Comparison of ENCODE assay signal across 11 cellular contexts in the genomic region with DNA sequence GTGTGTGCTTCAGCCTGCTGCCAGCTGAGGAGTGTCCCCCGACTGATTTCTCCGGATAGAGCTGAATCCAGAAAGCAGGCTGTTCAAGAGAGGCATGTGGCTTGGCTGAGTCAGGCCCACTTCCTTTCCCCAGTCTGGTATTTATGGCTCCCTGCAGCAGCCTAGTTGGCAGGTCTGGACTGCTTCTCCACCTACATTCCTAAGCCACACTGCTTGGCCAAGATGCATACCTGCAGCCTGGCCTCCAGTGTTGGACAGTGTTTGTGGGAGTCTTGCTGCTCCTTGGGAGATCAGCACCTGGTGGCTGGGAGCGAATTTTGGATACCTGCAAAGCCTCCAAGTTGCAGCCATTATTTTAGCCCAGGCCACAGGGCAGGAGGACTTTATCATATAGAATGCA.
A peak's percentile ranks its signal among the peaks of the same experiment; 100 is the strongest.
DNase-seq lines count a peak whose midpoint lies in the region; ATAC-seq and TF ChIP-seq lines count a peak whose summit lies in the region.
"Had no signal": no experiment of that assay in that cellular context is flagged by ENCODE, and none has a peak within 500 bp of the region (broad histone marks: within the 10 kb centered on the region; RNA-seq: fewer than 3 reads in every experiment).

No MANE protein-coding gene starts in this region.

- CTCF ChIA-PET in PC-3 (lab: Charles Lee): no interaction called here

- TF ChIP-seq CTCF in PC-3 (conservative IDR thresholded peaks at IDR 0.05; ENCODE audit: low read depth, low read length) (no peak), fibroblast of mammary gland (conservative IDR thresholded peaks at IDR 0.05; ENCODE audit: control insufficient read depth, insufficient read depth, low read depth, low read length) (no peak), GM13976 (IDR thresholded peaks at IDR 0.05; ENCODE audit: borderline replicate concordance, control extremely low read depth, extremely low read depth, insufficient read depth, missing control alignments) (no peak)

- no peak overlapping the region for H3K4me3 Mint-ChIP-seq in stimulated activated naive B cell treated with anti-CD40 and anti-IgM and Interleukin-4, amounts not matched to agents 10 μg/mL and 1 μg/mL and 100 μg/mL, for 72 hours
- H3K4me3 Mint-ChIP-seq in naive thymus-derived CD8-positive, alpha-beta T cell: no peak overlapping the region

- no peak overlapping the region for H4K91ac ChIP-seq in trophoblast cell (ENCODE audit: low read depth, low read length)

- H3K14ac ChIP-seq in trophoblast cell (ENCODE audit: low read length): no peak overlapping the region

- no peaks in the 10 kb centered on the region for H3K36me3 ChIP-seq in PC-3 (ENCODE audit: low read depth, low read length)
- H3K36me3 ChIP-seq in trophoblast cell (ENCODE audit: control insufficient read depth in 1 of 2, insufficient read depth in 2 of 2, low read length in 2 of 2): no peaks in the 10 kb centered on the region

- H3K4me2 ChIP-seq in PC-3 (ENCODE audit: low read length): no peak overlapping the region
- H3K4me2 ChIP-seq in trophoblast cell (ENCODE audit: low read length): no peak overlapping the region

- H3K9ac ChIP-seq in PC-3 (ENCODE audit: low read length): no peak overlapping the region
- H3K9ac ChIP-seq in trophoblast cell (ENCODE audit: low read length): no peak overlapping the region

- BruUV-seq in PC-3 (replicated peaks; lab: Mats Ljungman, UMichigan): no TSS peak

- peaks cover 14 to 28% of the 10 kb centered on the region in 2 donors for H3K27me3 Mint-ChIP-seq in stimulated activated naive B cell treated with anti-CD40 and anti-IgM and Interleukin-4, amounts not matched to agents 10 μg/mL and 1 μg/mL and 100 μg/mL, for 72 hours
- peaks cover 0 to 9% (median 0%) of the 10 kb centered on the region in 5 donors for H3K27me3 Mint-ChIP-seq in naive thymus-derived CD8-positive, alpha-beta T cell

- H3K9me3 ChIP-seq in PC-3 (ENCODE audit: low read length) (no peaks in the 10 kb centered on the region), trophoblast cell (ENCODE audit: insufficient read depth, low read depth, low read length) (no peaks in the 10 kb centered on the region)

- no peaks in the 10 kb centered on the region for H3K9me2 ChIP-seq in PC-3 (replicated peaks; ENCODE audit: low read length)

- H3K27me3 ChIP-seq in PC-3 (ENCODE audit: low read length) (no peaks in the 10 kb centered on the region), trophoblast cell (ENCODE audit: insufficient read depth, low read length) (no peaks in the 10 kb centered on the region)

- in situ Hi-C loops in GM13976 (cut with MboI; ENCODE audit: low sequenced_read_pairs, unreplicated experiment): no loop called here

- no peak overlapping the region for H3K18ac ChIP-seq in trophoblast cell (ENCODE audit: low read length)

- H3K79me1 ChIP-seq in trophoblast cell (ENCODE audit: low read length): peaks cover 8% of the 10 kb centered on the region

- H4K8ac ChIP-seq in trophoblast cell (ENCODE audit: low read depth, low read length): no peak overlapping the region

- H3K23ac ChIP-seq in trophoblast cell (ENCODE audit: low read length): no peak overlapping the region

- H4K12ac ChIP-seq in trophoblast cell (ENCODE audit: low read depth, low read length): no peak overlapping the region

- H3F3A ChIP-seq in PC-3 (ENCODE audit: low read length, unreplicated experiment): no peaks in the 10 kb centered on the region

- DNase-seq in EH (ENCODE audit: low read depth): peak; percentile 76
- DNase-seq in PC-3: peak; percentile 67
- peak; percentile 36 for DNase-seq in fibroblast of mammary gland (ENCODE audit: low read depth)
- peak; percentile 72 to 79 for DNase-seq in trophoblast cell
- no peak for DNase-seq in GM13976 (ENCODE audit: low spot score)
- DNase-seq in stimulated activated naive B cell treated with anti-CD40 and anti-IgM and Interleukin-4, amounts not matched to agents 10 μg/mL and 1 μg/mL and 100 μg/mL, for 72 hours: no peak
- DNase-seq in naive thymus-derived CD8-positive, alpha-beta T cell: no peak
- DNase-seq in NCI-H2081 (lab: John Stamatoyannopoulos, UW): no peak
- DNase-seq: NCI-H1930 had no signal

- peak overlapping the region; percentile 23 for H2BK5ac ChIP-seq in trophoblast cell (ENCODE audit: low read depth, low read length, poor library complexity)

- no peak overlapping the region for H3K27ac ChIP-seq in PC-3 (ENCODE audit: low read length)
- H3K27ac ChIP-seq in trophoblast cell (ENCODE audit: low read depth, low read length): peak overlapping the region; percentile 42
- H3K27ac ChIP-seq: C4-2B had no signal

- H2BK120ac ChIP-seq in trophoblast cell (ENCODE audit: insufficient read depth, low read length, poor library complexity): no peak overlapping the region

- H4K20me1 ChIP-seq in PC-3 (ENCODE audit: low read length): no peaks in the 10 kb centered on the region

- no peak overlapping the region for H2BK12ac ChIP-seq in trophoblast cell (ENCODE audit: low read length)

- peak; percentile 90 for ATAC-seq in PC-3
- no peak for ATAC-seq in stimulated activated naive B cell treated with anti-CD40 and anti-IgM and Interleukin-4, amounts not matched to agents 10 μg/mL and 1 μg/mL and 100 μg/mL, for 72 hours (replicated peaks)
- no peak for ATAC-seq in naive thymus-derived CD8-positive, alpha-beta T cell
- ATAC-seq: Right ventricle myocardium inferior had no signal

- H3K36me3 Mint-ChIP-seq in stimulated activated naive B cell treated with anti-CD40 and anti-IgM and Interleukin-4, amounts not matched to agents 10 μg/mL and 1 μg/mL and 100 μg/mL, for 72 hours: no peaks in the 10 kb centered on the region
- H3K36me3 Mint-ChIP-seq in naive thymus-derived CD8-positive, alpha-beta T cell: no peaks in the 10 kb centered on the region

- no peak overlapping the region for H2AK5ac ChIP-seq in trophoblast cell (ENCODE audit: low read length)

- H3K4me1 Mint-ChIP-seq in stimulated activated naive B cell treated with anti-CD40 and anti-IgM and Interleukin-4, amounts not matched to agents 10 μg/mL and 1 μg/mL and 100 μg/mL, for 72 hours: peaks cover 22 to 39% of the 10 kb centered on the region in 2 donors
- H3K4me1 Mint-ChIP-seq in naive thymus-derived CD8-positive, alpha-beta T cell: peaks cover 0 to 2% (median 0%) of the 10 kb centered on the region in 4 donors

- H3K79me2 ChIP-seq in PC-3 (ENCODE audit: low read length) (no peaks in the 10 kb centered on the region), trophoblast cell (ENCODE audit: control insufficient read depth, insufficient read depth, low read length, poor library complexity) (no peaks in the 10 kb centered on the region)

- intact Hi-C loops in PC-3 (cut with micrococcal nuclease): no loop called here

- no CpG with 5 or more reads among the region's 3 CpGs for WGBS in trophoblast cell (ENCODE audit: extremely low coverage, insufficient coverage, insufficient read length)

- H3K9me3 Mint-ChIP-seq in stimulated activated naive B cell treated with anti-CD40 and anti-IgM and Interleukin-4, amounts not matched to agents 10 μg/mL and 1 μg/mL and 100 μg/mL, for 72 hours: peaks cover 0 to 2% of the 10 kb centered on the region in 2 donors
- H3K9me3 Mint-ChIP-seq in naive thymus-derived CD8-positive, alpha-beta T cell: peaks cover 0 to 33% (median 5%) of the 10 kb centered on the region in 9 donors

- H2AFZ ChIP-seq in PC-3 (ENCODE audit: low read length): no peak overlapping the region
- H2AFZ ChIP-seq in trophoblast cell (ENCODE audit: insufficient read depth, low read length, poor library complexity): no peak overlapping the region

- H3K27ac Mint-ChIP-seq in stimulated activated naive B cell treated with anti-CD40 and anti-IgM and Interleukin-4, amounts not matched to agents 10 μg/mL and 1 μg/mL and 100 μg/mL, for 72 hours: no peak overlapping the region
- no peak overlapping the region for H3K27ac Mint-ChIP-seq in naive thymus-derived CD8-positive, alpha-beta T cell

- no peak overlapping the region for H3K4me3 ChIP-seq in PC-3 (ENCODE audit: low read length)
- H3K4me3 ChIP-seq in fibroblast of mammary gland (ENCODE audit: control insufficient read depth, low read depth, low read length): no peak overlapping the region
- no peak overlapping the region for H3K4me3 ChIP-seq in trophoblast cell (ENCODE audit: low read depth, low read length)

- H3K4me1 ChIP-seq in PC-3 (ENCODE audit: insufficient read depth, low read length): peaks cover 16% of the 10 kb centered on the region
- peaks cover 8 to 12% of the 10 kb centered on the region in 2 experiments for H3K4me1 ChIP-seq in trophoblast cell (ENCODE audit: control insufficient read depth in 1 of 2, insufficient read depth in 2 of 2, low read length in 2 of 2)

- H3K4ac ChIP-seq in trophoblast cell (ENCODE audit: low read depth, low read length): no peak overlapping the region

- POLR2A ChIA-PET in PC-3 (lab: Charles Lee; ENCODE audit: unreplicated experiment): no interaction called here
- POLR2A ChIA-PET in naive thymus-derived CD8-positive, alpha-beta T cell (lab: Charles Lee): no interaction called here

Comparison
In these comparisons a context has a peak if more than half of its experiments do, and no peak if none do; other contexts are left out.
1. DNase-seq: peak in EH (single experiment), PC-3 (single experiment), fibroblast of mammary gland (single experiment) and trophoblast cell (2 of 2); none in GM13976 (single experiment), stimulated activated naive B cell treated with anti-CD40 and anti-IgM and Interleukin-4, amounts not matched to agents 10 μg/mL and 1 μg/mL and 100 μg/mL, for 72 hours (single experiment), naive thymus-derived CD8-positive, alpha-beta T cell (0 of 10) and NCI-H2081 (0 of 2).